21 cellular contexts compared by ENCODE assay signal in the genomic region with DNA sequence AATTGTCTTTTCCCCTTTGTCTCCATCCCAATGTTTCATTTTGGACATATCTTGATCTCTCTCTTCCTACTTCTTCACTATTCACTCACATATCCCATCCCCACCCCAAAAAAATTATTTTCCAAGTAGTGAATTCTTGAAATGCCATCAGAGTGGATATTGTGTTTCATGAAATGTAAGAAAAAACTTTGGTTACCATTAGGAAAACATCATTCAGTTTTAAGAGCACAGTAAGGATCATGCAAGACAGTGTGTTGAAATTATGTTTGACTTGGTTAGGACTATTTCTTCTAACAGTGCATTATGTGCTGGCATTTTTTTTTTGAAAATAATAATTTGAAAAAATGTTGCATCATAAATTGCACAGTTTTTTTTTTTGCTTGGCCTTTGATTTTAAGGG. TPM values are rescaled to one million over a fixed set of nuclear protein-coding genes. Genes with fewer than 3 reads are reported as not detected.
"Had no signal": no experiment of that assay in that cellular context is flagged by ENCODE, and none has a peak within 500 bp of the region (broad histone marks: within the 10 kb centered on the region; RNA-seq: fewer than 3 reads in every experiment).

No MANE protein-coding gene starts in this region.

- H3K9me3 ChIP-seq: SJSA1 had no signal

- FAIRE-seq: K562, RCC 7860 had no signal

- H3K4me3 Mint-ChIP-seq: IgD-negative memory B cell had no signal

- H3K27ac Mint-ChIP-seq: IgD-negative memory B cell had no signal

- H3K27ac ChIP-seq: KMS-11, SJSA1, SK-N-MC had no signal

- DNase-seq: Kasumi-1, MM.1S, NCI-H1092 treated with DMSO at 0.1 percent for 48 hours, NCI-H1436, NCI-H187, NCI-H2029, NCI-H2081 treated with DMSO at 0.1 percent for 48 hours, NCI-H2171 treated with DMSO at 0.1 percent for 48 hours, NCI-H2227 treated with DMSO at 0.1 percent for 48 hours, NCI-H524, NCI-H526 treated with DMSO at 0.1 percent for 48 hours, NCI-H748 treated with DMSO at 0.1 percent for 48 hours, Right ventricle myocardium superior, RPMI8226, SIG-M5 had no signal

- H3K4me3 ChIP-seq: K562, SJSA1, SK-N-MC had no signal

- H3K9ac ChIP-seq: KMS-11 had no signal

- H3K4me2 ChIP-seq: KMS-11 had no signal

- H3K36me3 ChIP-seq: SJSA1 had no signal

- ATAC-seq: K562 had no signal

- H3K9me3 Mint-ChIP-seq: IgD-negative memory B cell had no signal

RNA-seq across cellular contexts. Expression of a gene that starts 5.7 kb away (rescaled TPM):
- total RNA-seq: K562, SJSA1 had no signal
- polyA plus RNA-seq: IgD-negative memory B cell, K562 had no signal
